In the genomic region with DNA sequence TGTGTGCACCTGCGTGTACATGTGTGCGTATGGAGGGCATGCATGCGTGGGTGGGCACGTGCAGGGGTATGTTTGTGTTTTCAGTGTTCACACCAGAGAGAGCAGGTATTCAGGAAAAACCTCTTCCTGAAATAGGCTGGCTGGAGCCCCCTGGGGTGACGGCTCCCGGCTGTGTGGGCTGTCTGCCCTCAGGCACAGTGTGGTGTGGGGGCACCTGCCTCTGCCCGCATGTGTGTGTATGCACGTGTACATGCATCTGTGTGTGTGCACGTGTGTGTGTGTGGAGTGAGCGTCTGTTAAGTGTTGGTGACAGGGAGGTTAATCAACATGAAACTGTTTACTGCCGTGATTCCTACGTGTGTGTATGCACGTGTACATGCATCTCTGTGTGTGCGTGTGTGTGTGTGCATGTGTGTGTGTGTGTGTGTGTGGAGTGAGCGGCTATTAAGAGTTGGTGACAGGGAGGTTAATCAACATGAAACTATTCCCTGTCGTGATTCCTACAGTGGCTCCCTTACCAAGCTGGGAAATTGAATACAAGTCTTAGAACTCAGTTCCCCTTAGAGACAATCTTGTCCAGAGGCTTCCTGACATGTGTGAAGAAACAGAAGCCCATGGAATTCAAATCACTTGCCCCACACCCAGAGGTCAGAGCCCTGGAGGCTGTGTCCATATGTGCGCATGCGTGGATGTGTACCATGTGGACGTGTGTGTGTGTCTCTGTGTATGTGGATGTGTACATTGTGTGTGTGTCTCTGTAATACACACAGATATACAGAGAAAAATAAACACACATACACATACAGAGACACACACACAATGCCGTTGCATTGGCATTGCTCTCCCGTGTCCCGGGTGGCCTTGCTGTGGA, we compare ENCODE assay signal across 25 cellular contexts.
DNase-seq lines count a peak whose midpoint lies in the region; ATAC-seq, FAIRE-seq and TF ChIP-seq lines count a peak whose summit lies in the region.
"Had no signal": no experiment of that assay in that cellular context is flagged by ENCODE, and none has a peak within 500 bp of the region (broad histone marks: within the 10 kb centered on the region; RNA-seq: fewer than 3 reads in every experiment).

No MANE protein-coding gene starts in this region.

- peaks cover 2% of the 10 kb centered on the region for H3K9me3 Mint-ChIP-seq in neural crest cell
- no peaks in the 10 kb centered on the region for H3K9me3 Mint-ChIP-seq in activated CD4-positive, alpha-beta T cell treated with anti-CD3 and anti-CD28 coated beads for 36 hours (ENCODE audit: low read depth)
- H3K9me3 Mint-ChIP-seq: CD4-positive, alpha-beta T cell had no signal

- DNase-seq in HepG2 (ENCODE audit: low spot score) (no peak), right lobe of liver (no peak), H1 (ENCODE audit: low read depth in 1 of 2, low spot score in 2 of 2) (no peak), neural crest cell (ENCODE audit: low read depth, low spot score) (no peak), Peyer's patch (no peak), HT-29 (ENCODE audit: low spot score) (no peak)
- DNase-seq in activated CD4-positive, alpha-beta T cell treated with anti-CD3 and anti-CD28 coated beads for 36 hours: no peak
- DNase-seq: 8988T; ACHN; Caco-2; CD4-positive, alpha-beta T cell; GOT3; IMR-90; NCI-H1048; NCI-H1417; NCI-H1694; NCI-H2081; NCI-H2227 treated with DMSO at 0.1 percent for 48 hours; NCI-H526 treated with DMSO at 0.1 percent for 48 hours; SHP77 had no signal

- no peak overlapping the region for H3K23ac ChIP-seq in H1 (ENCODE audit: insufficient read length)

- no peak overlapping the region for H2AFZ ChIP-seq in HepG2 (ENCODE audit: low read length)
- no peak overlapping the region for H2AFZ ChIP-seq in H1 (ENCODE audit: low read length)

- H4K8ac ChIP-seq in H1 (ENCODE audit: extremely low read depth, insufficient read depth, low read length): no peak overlapping the region

- TF ChIP-seq POLR2A in HepG2 (IDR thresholded peaks at IDR 0.05; ENCODE audit: insufficient read depth in 1 of 2, low read depth in 2 of 2, low read length in 2 of 2) (no peak), right lobe of liver (IDR thresholded peaks at IDR 0.05) (no peak), H1 (IDR thresholded peaks at IDR 0.05; ENCODE audit: control extremely low read depth in 1 of 2, low read depth in 2 of 2, low read length in 2 of 2) (no peak), Peyer's patch (IDR thresholded peaks at IDR 0.05) (no peak)

- H3K9me3 ChIP-seq in HepG2 (ENCODE audit: low read length): no peaks in the 10 kb centered on the region
- H3K9me3 ChIP-seq in right lobe of liver: no peaks in the 10 kb centered on the region
- no peaks in the 10 kb centered on the region for H3K9me3 ChIP-seq in H1 (ENCODE audit: insufficient read depth in 2 of 2, low read depth in 1 of 2, low read length in 1 of 2)
- H3K9me3 ChIP-seq in Peyer's patch: no peaks in the 10 kb centered on the region
- H3K9me3 ChIP-seq: Caco-2 had no signal

- CTCF ChIA-PET in HepG2 (lab: Yijun Ruan, JAX; ENCODE audit: low intra/inter-chr PET ratio, low total read pairs) (no interaction called here), H1 (lab: Charles Lee; ENCODE audit: partially characterized antibody) (no interaction called here)
- CTCF ChIA-PET in activated CD4-positive, alpha-beta T cell treated with anti-CD3 and anti-CD28 coated beads for 36 hours (lab: Charles Lee): no interaction called here

- H3K23me2 ChIP-seq in H1 (ENCODE audit: low read depth, low read length): peaks cover 2% of the 10 kb centered on the region; the same call in 1 of the 2 replicates

- no peak overlapping the region for H3K4ac ChIP-seq in H1 (replicated peaks; ENCODE audit: insufficient read length, low read depth, low read length)

- no peak overlapping the region for H3K18ac ChIP-seq in H1 (ENCODE audit: extremely low read depth, low read length)

- no peak for TF ChIP-seq EP300 in HepG2 (IDR thresholded peaks at IDR 0.05; ENCODE audit: low read depth in 2 of 2, low read length in 2 of 2)
- no peak for TF ChIP-seq EP300 in HepG2 (CRISPR knock-in tag; IDR thresholded peaks at IDR 0.05; ENCODE audit: borderline replicate concordance)
- TF ChIP-seq EP300 in H1 (IDR thresholded peaks at IDR 0.05; ENCODE audit: borderline replicate concordance in 1 of 2, low read depth in 2 of 2, low read length in 2 of 2): no peak

- H2BK20ac ChIP-seq in H1 (ENCODE audit: low read length): no peak overlapping the region

- TF ChIP-seq RAD21 in HepG2 (CRISPR knock-in tag; IDR thresholded peaks at IDR 0.05) (no peak), H1 (IDR thresholded peaks at IDR 0.05 in 1 of 2, conservative IDR thresholded peaks at IDR 0.05 in 1 of 2; ENCODE audit: low read depth in 2 of 2, low read length in 2 of 2) (no peak)

- H3K4me1 Mint-ChIP-seq in neural crest cell: peaks cover 37% of the 10 kb centered on the region
- no peaks in the 10 kb centered on the region for H3K4me1 Mint-ChIP-seq in activated CD4-positive, alpha-beta T cell treated with anti-CD3 and anti-CD28 coated beads for 36 hours

- H2BK12ac ChIP-seq in H1 (ENCODE audit: low read depth, low read length): 0 out of 2 replicates have a peak overlapping the region, but pooled peaks have one; percentile 39

- H4K5ac ChIP-seq in H1 (ENCODE audit: insufficient read length, low read depth, low read length): no peak overlapping the region

- FAIRE-seq in HepG2 (lab: Jason Lieb, UNC) (no peak), H1 (lab: Jason Lieb, UNC) (no peak)
- FAIRE-seq: G401.6 had no signal

- no peaks in the 10 kb centered on the region for H3K79me1 ChIP-seq in H1 (ENCODE audit: low read depth, low read length)

- no peak overlapping the region for H2BK15ac ChIP-seq in H1 (ENCODE audit: low read length)

- H2BK120ac ChIP-seq in H1 (replicated peaks; ENCODE audit: low read depth, low read length): no peak overlapping the region

- H4K20me1 ChIP-seq in HepG2 (ENCODE audit: insufficient read depth, low read length) (no peaks in the 10 kb centered on the region), H1 (replicated peaks in 1 of 2; ENCODE audit: control insufficient read depth in 1 of 2, insufficient read depth in 2 of 2, low read length in 2 of 2) (peaks cover 0 to 4% of the 10 kb centered on the region in 2 experiments)

- H2BK5ac ChIP-seq in H1 (ENCODE audit: low read depth, low read length): no peak overlapping the region

- no peak overlapping the region for H3K56ac ChIP-seq in H1 (replicated peaks; ENCODE audit: insufficient read length, low read depth, low read length)

- H3K27me3 ChIP-seq in HepG2 (ENCODE audit: control insufficient read depth in 1 of 2, insufficient read depth in 2 of 2, low read length in 2 of 2): peaks cover 3 to 22% of the 10 kb centered on the region in 2 experiments; a peak in 3 of 5 replicates
- no peaks in the 10 kb centered on the region for H3K27me3 ChIP-seq in right lobe of liver
- no peaks in the 10 kb centered on the region for H3K27me3 ChIP-seq in H1 (replicated peaks in 1 of 4; ENCODE audit: control insufficient read depth in 3 of 4, extremely low read depth in 1 of 4, insufficient read depth in 3 of 4, low read length in 3 of 4)
- H3K27me3 ChIP-seq in Peyer's patch: no peaks in the 10 kb centered on the region

- no peaks in the 10 kb centered on the region for H3K27me3 Mint-ChIP-seq in neural crest cell (ENCODE audit: low read depth)
- H3K27me3 Mint-ChIP-seq in activated CD4-positive, alpha-beta T cell treated with anti-CD3 and anti-CD28 coated beads for 36 hours: peaks cover 3% of the 10 kb centered on the region
- H3K27me3 Mint-ChIP-seq: CD4-positive, alpha-beta T cell had no signal

- no peaks in the 10 kb centered on the region for H3K36me3 Mint-ChIP-seq in neural crest cell (ENCODE audit: low read depth)
- H3K36me3 Mint-ChIP-seq in activated CD4-positive, alpha-beta T cell treated with anti-CD3 and anti-CD28 coated beads for 36 hours (ENCODE audit: low read depth): no peaks in the 10 kb centered on the region

- H3K9ac ChIP-seq in HepG2 (ENCODE audit: insufficient read depth, low read depth, low read length): no peak overlapping the region
- no peak overlapping the region for H3K9ac ChIP-seq in H1 (replicated peaks in 1 of 4; ENCODE audit: extremely low read depth in 1 of 4, low read depth in 3 of 4, low read length in 3 of 4)
- H3K9ac ChIP-seq: KMS-11 had no signal

- H3K4me2 ChIP-seq in HepG2 (ENCODE audit: low read depth, low read length): no peak overlapping the region
- no peak overlapping the region for H3K4me2 ChIP-seq in H1 (ENCODE audit: insufficient read depth in 1 of 2, low read depth in 2 of 2, low read length in 2 of 2)
- H3K4me2 ChIP-seq: KMS-11 had no signal

- POLR2A ChIA-PET in HepG2 (lab: Yijun Ruan, JAX) (no interaction called here), H1 (lab: Charles Lee; ENCODE audit: partially characterized antibody) (no interaction called here)
- POLR2A ChIA-PET in activated CD4-positive, alpha-beta T cell treated with anti-CD3 and anti-CD28 coated beads for 36 hours (lab: Charles Lee): no interaction called here

- peak overlapping the region; percentile 51 for H3K27ac Mint-ChIP-seq in neural crest cell (ENCODE audit: unreplicated experiment)
- H3K27ac Mint-ChIP-seq in activated CD4-positive, alpha-beta T cell treated with anti-CD3 and anti-CD28 coated beads for 36 hours: no peak overlapping the region
- H3K27ac Mint-ChIP-seq: CD4-positive, alpha-beta T cell had no signal

- H3K14ac ChIP-seq in H1 (ENCODE audit: insufficient read length): no peak overlapping the region

- H2AK5ac ChIP-seq in H1 (ENCODE audit: low read depth, low read length): no peak overlapping the region

- no peak overlapping the region for H3K4me3 Mint-ChIP-seq in neural crest cell
- H3K4me3 Mint-ChIP-seq in activated CD4-positive, alpha-beta T cell treated with anti-CD3 and anti-CD28 coated beads for 36 hours: no peak overlapping the region
- H3K4me3 Mint-ChIP-seq: CD4-positive, alpha-beta T cell had no signal

- no peaks in the 10 kb centered on the region for H3K79me2 ChIP-seq in HepG2 (ENCODE audit: insufficient read depth, low read length)
- H3K79me2 ChIP-seq in H1 (ENCODE audit: control insufficient read depth in 1 of 2, insufficient read depth in 2 of 2, low read length in 2 of 2): no peaks in the 10 kb centered on the region

- peak overlapping the region; percentile 35 for H4K91ac ChIP-seq in H1 (replicated peaks; ENCODE audit: insufficient read length, low read length)

- intact Hi-C loops in HepG2 (cut with micrococcal nuclease; ENCODE audit: unreplicated experiment): no loop called here
- intact Hi-C loops in right lobe of liver (cut with DNase I): no loop called here
- intact Hi-C loops in activated CD4-positive, alpha-beta T cell treated with anti-CD3 and anti-CD28 coated beads for 36 hours (cut with DNase I, micrococcal nuclease): no loop called here

- in situ Hi-C loops in HepG2 (cut with HindIII; ENCODE audit: extremely low pct_ligation_motif_present, low pct_unique_long_range_greater_than_20kb): no loop called here

- H3K36me3 ChIP-seq in HepG2 (replicated peaks in 1 of 2; ENCODE audit: control insufficient read depth in 1 of 2, insufficient read depth in 2 of 2, low read length in 2 of 2): no peaks in the 10 kb centered on the region
- H3K36me3 ChIP-seq in right lobe of liver: no peaks in the 10 kb centered on the region
- H3K36me3 ChIP-seq in H1 (ENCODE audit: control insufficient read depth in 2 of 4, insufficient read depth in 4 of 4, low read length in 3 of 4): no peaks in the 10 kb centered on the region; a peak in 1 of 8 replicates
- no peaks in the 10 kb centered on the region for H3K36me3 ChIP-seq in Peyer's patch

- TF ChIP-seq CTCF in HepG2 (CRISPR knock-in tag; IDR thresholded peaks at IDR 0.05): no peak
- no peak for TF ChIP-seq CTCF in right lobe of liver (IDR thresholded peaks at IDR 0.05)
- no peak for TF ChIP-seq CTCF in H1 (IDR thresholded peaks at IDR 0.05; ENCODE audit: control extremely low read depth in 1 of 3, insufficient read depth in 1 of 3, low read depth in 1 of 3, low read length in 3 of 3)
- no peak for TF ChIP-seq CTCF in neural crest cell (conservative IDR thresholded peaks at IDR 0.05)
- no peak for TF ChIP-seq CTCF in Peyer's patch (IDR thresholded peaks at IDR 0.05)

- no peak overlapping the region for H3K27ac ChIP-seq in HepG2 (ENCODE audit: extremely low read length, insufficient read depth, low read length)
- H3K27ac ChIP-seq in right lobe of liver: no peak overlapping the region
- no peak overlapping the region for H3K27ac ChIP-seq in H1 (ENCODE audit: low read depth, low read length)
- H3K27ac ChIP-seq in Peyer's patch: no peak overlapping the region
- H3K27ac ChIP-seq: KMS-11, RWPE1 had no signal

- H3K4me1 ChIP-seq in HepG2 (ENCODE audit: insufficient read depth, low read length): no peaks in the 10 kb centered on the region
- no peaks in the 10 kb centered on the region for H3K4me1 ChIP-seq in right lobe of liver
- H3K4me1 ChIP-seq in H1 (replicated peaks in 1 of 4; ENCODE audit: control insufficient read depth in 3 of 4, insufficient read depth in 4 of 4, low read length in 3 of 4): no peaks in the 10 kb centered on the region; a peak in 1 of 7 replicates
- H3K4me1 ChIP-seq in Peyer's patch: no peaks in the 10 kb centered on the region
- H3K4me1 ChIP-seq: Caco-2 had no signal

- no TSS peak for BruUV-seq in HepG2 (replicated peaks; lab: Mats Ljungman, UMichigan)

- ATAC-seq in HepG2 (no peak), right lobe of liver (no peak), HG02610 (IDR thresholded peaks at IDR 0.05; ENCODE audit: unreplicated experiment) (no peak)
- no peak for ATAC-seq in activated CD4-positive, alpha-beta T cell treated with anti-CD3 and anti-CD28 coated beads for 36 hours
- ATAC-seq: HCT116 had no signal

- H3K4me3 ChIP-seq in HepG2 (replicated peaks in 1 of 3; ENCODE audit: insufficient read depth in 1 of 3, low read depth in 2 of 3, low read length in 3 of 3) (no peak overlapping the region), right lobe of liver (no peak overlapping the region), H1 (ENCODE audit: extremely low read depth in 1 of 4, insufficient read depth in 2 of 4, low read depth in 3 of 4, low read length in 4 of 4) (no peak overlapping the region), Peyer's patch (no peak overlapping the region)

- 29% methylated on average over 21 of the region's 22 CpGs for WGBS in HepG2 (ENCODE audit: low lambda C conversion rate)
- whole genome bisulfite sequencing in right lobe of liver (ENCODE audit: insufficient coverage, low coverage, low lambda C conversion rate, missing lambda C conversion rate): 70% methylated on average over 17 of the region's 22 CpGs
- 88% methylated on average over 22 of the region's 22 CpGs; no CpG with 5 or more reads in 1 of the 2 experiments for WGBS in H1 (ENCODE audit: extremely low coverage in 1 of 2, insufficient coverage in 1 of 2, insufficient read length in 1 of 2, insufficient replicate concordance in 2 of 2, low coverage in 1 of 2, low lambda C conversion rate in 2 of 2, missing lambda C conversion rate in 1 of 2), 2 experiments
